8 cellular contexts compared by ENCODE assay signal in the genomic region with DNA sequence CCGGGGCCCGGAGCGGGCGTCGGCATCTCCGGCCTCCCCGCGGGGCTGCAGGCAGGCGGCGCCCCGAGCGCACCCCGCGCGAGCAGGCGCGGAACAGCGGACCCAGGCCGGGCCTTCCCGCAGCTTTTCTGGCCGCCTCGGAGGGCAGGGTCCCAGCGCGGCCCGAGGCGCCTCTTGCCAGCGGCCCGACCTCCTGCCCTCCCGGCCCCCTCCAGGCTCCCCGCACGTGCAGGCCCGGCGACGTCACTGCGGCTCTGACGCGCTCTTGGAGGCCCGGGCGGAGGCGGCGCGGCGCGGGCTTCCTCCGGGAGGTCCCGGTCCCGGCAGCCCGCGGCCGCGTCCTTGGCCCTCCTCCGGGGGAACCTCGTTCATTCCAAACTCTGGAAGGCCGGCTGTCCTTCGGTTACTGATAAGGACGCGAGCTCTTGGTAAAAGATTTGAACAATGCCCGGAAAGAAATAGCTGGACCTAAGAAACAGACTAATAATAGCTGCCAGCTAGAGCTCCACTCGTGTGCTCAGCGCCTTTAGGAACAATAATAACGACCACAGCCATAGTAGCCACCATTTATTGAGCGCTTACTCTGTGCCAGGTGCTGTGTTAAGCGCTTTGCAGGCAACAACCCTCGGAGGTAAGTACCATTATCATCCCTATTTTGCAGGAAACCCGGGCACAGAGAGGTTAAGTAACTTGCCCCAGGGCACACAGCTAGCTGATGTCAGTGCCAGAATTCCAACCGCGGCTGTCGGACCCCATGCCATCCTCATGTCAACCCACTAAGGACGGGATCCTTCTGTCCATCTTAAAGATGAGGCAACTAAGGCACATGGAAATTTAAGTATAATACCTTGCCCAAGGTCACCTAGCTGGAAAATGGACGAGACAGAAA. TPM values are rescaled to one million over a fixed set of nuclear protein-coding genes. Genes with fewer than 3 reads are reported as not detected.
DNase-seq lines count a peak whose midpoint lies in the region; ATAC-seq and TF ChIP-seq lines count a peak whose summit lies in the region.

No MANE protein-coding gene starts in this region.

- DNase-seq in NCI-H2196 treated with DMSO at 0.1 percent for 48 hours (lab: John Stamatoyannopoulos, UW; ENCODE audit: unreplicated experiment) (peak; percentile 38), endothelial cell (ENCODE audit: low spot score) (peak; percentile 77), mucosa of descending colon (peak; percentile 58 to 74 (median 74)), medulla oblongata (ENCODE audit: extremely low spot score) (no peak)
- DNase-seq in activated CD8-positive, alpha-beta memory T cell treated with anti-CD3 and anti-CD28 coated beads for 4 hours (ENCODE audit: low read depth in 2 of 2) = peak; percentile 33 to 45
- peak; percentile 62 to 82 for DNase-seq in stimulated activated effector memory CD8-positive, alpha-beta T cell treated with anti-CD3 and anti-CD28 coated beads, Interleukin-12 subunit alpha, Interleukin-12 subunit beta, amount 100 ng/mL, for 72 hours (ENCODE audit: low spot score in 2 of 2)

- no peaks in the 10 kb centered on the region for H3K36me3 Mint-ChIP-seq in endothelial cell (ENCODE audit: low read depth, unreplicated experiment)
- H3K36me3 Mint-ChIP-seq in stimulated activated effector memory CD8-positive, alpha-beta T cell treated with anti-CD3 and anti-CD28 coated beads, Interleukin-12 subunit alpha, Interleukin-12 subunit beta, amount 100 ng/mL, for 72 hours = peaks cover 12% of the 10 kb centered on the region

- no peaks in the 10 kb centered on the region for H3K36me3 ChIP-seq in mucosa of descending colon (ENCODE audit: low read depth)

- no peak overlapping the region for H3K27ac Mint-ChIP-seq in endothelial cell (ENCODE audit: unreplicated experiment)
- peak overlapping the region; percentile 94 for H3K27ac Mint-ChIP-seq in stimulated activated effector memory CD8-positive, alpha-beta T cell treated with anti-CD3 and anti-CD28 coated beads, Interleukin-12 subunit alpha, Interleukin-12 subunit beta, amount 100 ng/mL, for 72 hours

- no peaks in the 10 kb centered on the region for H3K9me3 ChIP-seq in mucosa of descending colon

- peaks cover 28% of the 10 kb centered on the region for H3K4me1 Mint-ChIP-seq in endothelial cell (ENCODE audit: unreplicated experiment)
- H3K4me1 Mint-ChIP-seq in stimulated activated effector memory CD8-positive, alpha-beta T cell treated with anti-CD3 and anti-CD28 coated beads, Interleukin-12 subunit alpha, Interleukin-12 subunit beta, amount 100 ng/mL, for 72 hours = peaks cover 32% of the 10 kb centered on the region

- ATAC-seq in mucosa of descending colon (peak; percentile 56), HG03045 (IDR thresholded peaks at IDR 0.05; ENCODE audit: unreplicated experiment) (no peak)
- ATAC-seq in stimulated activated effector memory CD8-positive, alpha-beta T cell treated with anti-CD3 and anti-CD28 coated beads, Interleukin-12 subunit alpha, Interleukin-12 subunit beta, amount 100 ng/mL, for 72 hours = peak; percentile 64

- TF ChIP-seq CTCF in GM12873 (IDR thresholded peaks at IDR 0.05; ENCODE audit: insufficient read depth, low read depth, low read length, missing control alignments) (peak; percentile 20), endothelial cell (IDR thresholded peaks at IDR 0.05; ENCODE audit: unreplicated experiment) (peak; percentile 19), mucosa of descending colon (IDR thresholded peaks at IDR 0.05) (no peak)

- peak overlapping the region; percentile 72 for H3K4me3 Mint-ChIP-seq in endothelial cell (ENCODE audit: unreplicated experiment)
- peak overlapping the region; percentile 99 for H3K4me3 Mint-ChIP-seq in stimulated activated effector memory CD8-positive, alpha-beta T cell treated with anti-CD3 and anti-CD28 coated beads, Interleukin-12 subunit alpha, Interleukin-12 subunit beta, amount 100 ng/mL, for 72 hours

- peaks cover 17% of the 10 kb centered on the region for H3K27me3 Mint-ChIP-seq in endothelial cell (ENCODE audit: unreplicated experiment)

- H3K9me3 Mint-ChIP-seq in endothelial cell (ENCODE audit: unreplicated experiment) = no peaks in the 10 kb centered on the region
- H3K9me3 Mint-ChIP-seq in stimulated activated effector memory CD8-positive, alpha-beta T cell treated with anti-CD3 and anti-CD28 coated beads, Interleukin-12 subunit alpha, Interleukin-12 subunit beta, amount 100 ng/mL, for 72 hours = no peaks in the 10 kb centered on the region

- H3K4me1 ChIP-seq in mucosa of descending colon (ENCODE audit: low read depth) = peaks cover 17% of the 10 kb centered on the region

- no peak overlapping the region for H3K4me3 ChIP-seq in mucosa of descending colon

- intact Hi-C loops in mucosa of descending colon (cut with DNase I, micrococcal nuclease) = loop anchor here (2.0 to 5.0 kb wide), 2 partner anchors 69 to 70 kb away; no protein-coding TSS in a partner anchor

RNA-seq across cellular contexts. Expression of gene CREB3L1, which starts 39.1 kb away (rescaled TPM):
- 21.6 TPM for total RNA-seq in endothelial cell (ENCODE audit: unreplicated experiment)
- 100 to 1,000 TPM in 2 of 3 donors, 10 to 100 TPM in 1; 52.7 to 140 (median 108) TPM for total RNA-seq in mucosa of descending colon
